1 cellular context compared by ENCODE assay signal in the genomic region with DNA sequence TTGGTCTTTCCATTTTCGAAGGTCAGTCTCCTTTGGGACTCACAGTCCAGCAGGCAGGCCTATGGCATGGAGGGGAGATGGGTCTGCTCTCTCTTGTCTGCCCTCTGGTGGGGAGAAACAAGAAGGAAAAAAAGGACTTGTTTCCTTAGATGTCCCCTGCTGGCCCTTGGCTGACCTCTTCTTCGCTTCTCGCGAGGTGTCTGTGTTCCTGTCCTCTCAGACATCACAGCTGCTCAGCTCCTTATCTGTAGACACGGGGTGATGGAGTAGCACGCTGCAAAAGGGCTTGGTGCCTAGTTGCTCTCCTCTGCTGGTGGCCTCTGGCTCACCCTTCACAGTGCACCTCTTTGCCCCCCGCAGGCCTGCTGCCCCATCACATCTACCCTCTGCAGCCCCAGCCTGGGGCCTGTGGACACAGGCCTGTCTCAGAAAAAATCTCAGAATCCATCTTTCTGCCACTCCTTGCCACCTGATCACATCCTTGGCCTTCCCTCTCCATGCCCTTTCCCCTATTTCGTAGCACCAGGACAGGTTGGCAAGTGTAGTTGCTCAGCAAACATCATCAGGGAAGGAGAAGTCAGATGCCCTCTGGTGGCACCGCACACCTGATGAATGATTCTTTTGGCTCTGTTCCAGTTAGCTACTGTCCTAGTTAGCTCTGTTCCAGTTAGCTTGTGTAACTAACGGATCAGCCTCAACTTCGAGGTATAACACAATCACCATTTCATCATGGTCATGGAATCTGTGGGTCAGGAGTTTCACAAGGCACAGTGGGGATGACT.
TF ChIP-seq lines count a peak whose summit lies in the region.

No MANE protein-coding gene starts in this region.

TF ChIP-seq in K562, 482 proteins besides CTCF, POLR2A, EP300 and RAD21 (continued from another document and continues in another):
- TF ChIP-seq, protein P1, sequence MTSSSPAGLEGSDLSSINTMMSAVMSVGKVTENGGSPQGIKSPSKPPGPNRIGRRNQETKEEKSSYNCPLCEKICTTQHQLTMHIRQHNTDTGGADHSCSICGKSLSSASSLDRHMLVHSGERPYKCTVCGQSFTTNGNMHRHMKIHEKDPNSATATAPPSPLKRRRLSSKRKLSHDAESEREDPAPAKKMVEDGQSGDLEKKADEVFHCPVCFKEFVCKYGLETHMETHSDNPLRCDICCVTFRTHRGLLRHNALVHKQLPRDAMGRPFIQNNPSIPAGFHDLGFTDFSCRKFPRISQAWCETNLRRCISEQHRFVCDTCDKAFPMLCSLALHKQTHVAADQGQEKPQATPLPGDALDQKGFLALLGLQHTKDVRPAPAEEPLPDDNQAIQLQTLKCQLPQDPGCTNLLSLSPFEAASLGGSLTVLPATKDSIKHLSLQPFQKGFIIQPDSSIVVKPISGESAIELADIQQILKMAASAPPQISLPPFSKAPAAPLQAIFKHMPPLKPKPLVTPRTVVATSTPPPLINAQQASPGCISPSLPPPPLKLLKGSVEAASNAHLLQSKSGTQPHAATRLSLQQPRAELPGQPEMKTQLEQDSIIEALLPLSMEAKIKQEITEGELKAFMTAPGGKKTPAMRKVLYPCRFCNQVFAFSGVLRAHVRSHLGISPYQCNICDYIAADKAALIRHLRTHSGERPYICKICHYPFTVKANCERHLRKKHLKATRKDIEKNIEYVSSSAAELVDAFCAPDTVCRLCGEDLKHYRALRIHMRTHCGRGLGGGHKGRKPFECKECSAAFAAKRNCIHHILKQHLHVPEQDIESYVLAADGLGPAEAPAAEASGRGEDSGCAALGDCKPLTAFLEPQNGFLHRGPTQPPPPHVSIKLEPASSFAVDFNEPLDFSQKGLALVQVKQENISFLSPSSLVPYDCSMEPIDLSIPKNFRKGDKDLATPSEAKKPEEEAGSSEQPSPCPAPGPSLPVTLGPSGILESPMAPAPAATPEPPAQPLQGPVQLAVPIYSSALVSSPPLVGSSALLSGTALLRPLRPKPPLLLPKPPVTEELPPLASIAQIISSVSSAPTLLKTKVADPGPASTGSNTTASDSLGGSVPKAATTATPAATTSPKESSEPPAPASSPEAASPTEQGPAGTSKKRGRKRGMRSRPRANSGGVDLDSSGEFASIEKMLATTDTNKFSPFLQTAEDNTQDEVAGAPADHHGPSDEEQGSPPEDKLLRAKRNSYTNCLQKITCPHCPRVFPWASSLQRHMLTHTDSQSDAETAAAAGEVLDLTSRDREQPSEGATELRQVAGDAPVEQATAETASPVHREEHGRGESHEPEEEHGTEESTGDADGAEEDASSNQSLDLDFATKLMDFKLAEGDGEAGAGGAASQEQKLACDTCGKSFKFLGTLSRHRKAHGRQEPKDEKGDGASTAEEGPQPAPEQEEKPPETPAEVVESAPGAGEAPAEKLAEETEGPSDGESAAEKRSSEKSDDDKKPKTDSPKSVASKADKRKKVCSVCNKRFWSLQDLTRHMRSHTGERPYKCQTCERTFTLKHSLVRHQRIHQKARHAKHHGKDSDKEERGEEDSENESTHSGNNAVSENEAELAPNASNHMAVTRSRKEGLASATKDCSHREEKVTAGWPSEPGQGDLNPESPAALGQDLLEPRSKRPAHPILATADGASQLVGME (CRISPR knock-in tag; IDR thresholded peaks at IDR 0.05): 0 out of 2 replicates have a peak, but pooled peaks have one; percentile 49
- TF ChIP-seq ETV1 (tag; conservative IDR thresholded peaks at IDR 0.05; ENCODE audit: low read depth): no peak
- TF ChIP-seq, protein P2, sequence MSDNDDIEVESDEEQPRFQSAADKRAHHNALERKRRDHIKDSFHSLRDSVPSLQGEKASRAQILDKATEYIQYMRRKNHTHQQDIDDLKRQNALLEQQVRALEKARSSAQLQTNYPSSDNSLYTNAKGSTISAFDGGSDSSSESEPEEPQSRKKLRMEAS (CRISPR knock-in tag; IDR thresholded peaks at IDR 0.05): peak; percentile 69
- peak; percentile 42; the same call in 1 of the 2 replicates for TF ChIP-seq ZNF384 (IDR thresholded peaks at IDR 0.05; ENCODE audit: low read depth, low read length)
- TF ChIP-seq FOXK2 (conservative IDR thresholded peaks at IDR 0.05 in 1 of 2, IDR thresholded peaks at IDR 0.05 in 1 of 2; ENCODE audit: low read depth in 2 of 2): peak; percentile 82 to 83
- TF ChIP-seq NR2C2 (CRISPR knock-in tag; IDR thresholded peaks at IDR 0.05): peak; percentile 58; the same call in 1 of the 2 replicates
- peak; percentile 92 for TF ChIP-seq NR2C2 (tag; IDR thresholded peaks at IDR 0.05)
- no peak for TF ChIP-seq GATA2 (CRISPR knock-in tag; IDR thresholded peaks at IDR 0.05)
- TF ChIP-seq, protein P3, sequence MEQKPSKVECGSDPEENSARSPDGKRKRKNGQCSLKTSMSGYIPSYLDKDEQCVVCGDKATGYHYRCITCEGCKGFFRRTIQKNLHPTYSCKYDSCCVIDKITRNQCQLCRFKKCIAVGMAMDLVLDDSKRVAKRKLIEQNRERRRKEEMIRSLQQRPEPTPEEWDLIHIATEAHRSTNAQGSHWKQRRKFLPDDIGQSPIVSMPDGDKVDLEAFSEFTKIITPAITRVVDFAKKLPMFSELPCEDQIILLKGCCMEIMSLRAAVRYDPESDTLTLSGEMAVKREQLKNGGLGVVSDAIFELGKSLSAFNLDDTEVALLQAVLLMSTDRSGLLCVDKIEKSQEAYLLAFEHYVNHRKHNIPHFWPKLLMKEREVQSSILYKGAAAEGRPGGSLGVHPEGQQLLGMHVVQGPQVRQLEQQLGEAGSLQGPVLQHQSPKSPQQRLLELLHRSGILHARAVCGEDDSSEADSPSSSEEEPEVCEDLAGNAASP (IDR thresholded peaks at IDR 0.05): peak; percentile 56; the same call in 1 of the 2 replicates
- peak; percentile 54 to 61 for TF ChIP-seq NRF1 (conservative IDR thresholded peaks at IDR 0.05 in 1 of 2, IDR thresholded peaks at IDR 0.05 in 1 of 2)
- TF ChIP-seq, protein P4, sequence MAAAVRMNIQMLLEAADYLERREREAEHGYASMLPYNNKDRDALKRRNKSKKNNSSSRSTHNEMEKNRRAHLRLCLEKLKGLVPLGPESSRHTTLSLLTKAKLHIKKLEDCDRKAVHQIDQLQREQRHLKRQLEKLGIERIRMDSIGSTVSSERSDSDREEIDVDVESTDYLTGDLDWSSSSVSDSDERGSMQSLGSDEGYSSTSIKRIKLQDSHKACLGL (CRISPR knock-in tag; IDR thresholded peaks at IDR 0.05; ENCODE audit: borderline replicate concordance, poor library complexity, severe bottlenecking): no peak
- peak in 1 of 3 experiments; percentile 60 for TF ChIP-seq YY1 (IDR thresholded peaks at IDR 0.05; ENCODE audit: borderline replicate concordance in 1 of 3, control insufficient read depth in 1 of 3, extremely low read depth in 1 of 3, insufficient read depth in 3 of 3, insufficient read length in 1 of 3, insufficient replicate concordance in 2 of 3, low read depth in 1 of 3, low read length in 2 of 3)
- TF ChIP-seq, protein P5, sequence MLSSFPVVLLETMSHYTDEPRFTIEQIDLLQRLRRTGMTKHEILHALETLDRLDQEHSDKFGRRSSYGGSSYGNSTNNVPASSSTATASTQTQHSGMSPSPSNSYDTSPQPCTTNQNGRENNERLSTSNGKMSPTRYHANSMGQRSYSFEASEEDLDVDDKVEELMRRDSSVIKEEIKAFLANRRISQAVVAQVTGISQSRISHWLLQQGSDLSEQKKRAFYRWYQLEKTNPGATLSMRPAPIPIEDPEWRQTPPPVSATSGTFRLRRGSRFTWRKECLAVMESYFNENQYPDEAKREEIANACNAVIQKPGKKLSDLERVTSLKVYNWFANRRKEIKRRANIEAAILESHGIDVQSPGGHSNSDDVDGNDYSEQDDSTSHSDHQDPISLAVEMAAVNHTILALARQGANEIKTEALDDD (IDR thresholded peaks at IDR 0.05): peak; percentile 60
- peak; percentile 48; the same call in 1 of the 2 replicates for TF ChIP-seq TAL1 (IDR thresholded peaks at IDR 0.05)
- TF ChIP-seq, protein P6, sequence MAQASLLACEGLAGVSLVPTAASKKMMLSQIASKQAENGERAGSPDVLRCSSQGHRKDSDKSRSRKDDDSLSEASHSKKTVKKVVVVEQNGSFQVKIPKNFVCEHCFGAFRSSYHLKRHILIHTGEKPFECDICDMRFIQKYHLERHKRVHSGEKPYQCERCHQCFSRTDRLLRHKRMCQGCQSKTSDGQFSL (CRISPR knock-in tag; IDR thresholded peaks at IDR 0.05): 0 out of 2 replicates have a peak, but pooled peaks have one; percentile 54
- TF ChIP-seq, protein P6 (tag; IDR thresholded peaks at IDR 0.05): no peak
- TF ChIP-seq, protein P7, sequence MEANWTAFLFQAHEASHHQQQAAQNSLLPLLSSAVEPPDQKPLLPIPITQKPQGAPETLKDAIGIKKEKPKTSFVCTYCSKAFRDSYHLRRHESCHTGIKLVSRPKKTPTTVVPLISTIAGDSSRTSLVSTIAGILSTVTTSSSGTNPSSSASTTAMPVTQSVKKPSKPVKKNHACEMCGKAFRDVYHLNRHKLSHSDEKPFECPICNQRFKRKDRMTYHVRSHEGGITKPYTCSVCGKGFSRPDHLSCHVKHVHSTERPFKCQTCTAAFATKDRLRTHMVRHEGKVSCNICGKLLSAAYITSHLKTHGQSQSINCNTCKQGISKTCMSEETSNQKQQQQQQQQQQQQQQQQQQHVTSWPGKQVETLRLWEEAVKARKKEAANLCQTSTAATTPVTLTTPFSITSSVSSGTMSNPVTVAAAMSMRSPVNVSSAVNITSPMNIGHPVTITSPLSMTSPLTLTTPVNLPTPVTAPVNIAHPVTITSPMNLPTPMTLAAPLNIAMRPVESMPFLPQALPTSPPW (CRISPR knock-in tag; IDR thresholded peaks at IDR 0.05): peak; percentile 31; the same call in 1 of the 2 replicates
- TF ChIP-seq CBFB (CRISPR knock-in tag; IDR thresholded peaks at IDR 0.05): no peak
- peak; percentile 71 for TF ChIP-seq GABPB1 (CRISPR knock-in tag; IDR thresholded peaks at IDR 0.05)
- peak in 1 of 2 experiments; percentile 55; a peak in 2 of 4 replicates for TF ChIP-seq TBL1XR1 (IDR thresholded peaks at IDR 0.05; ENCODE audit: low read length in 2 of 2)
- TF ChIP-seq SMARCE1 (IDR thresholded peaks at IDR 0.05): 0 out of 2 replicates have a peak, but pooled peaks have one; percentile 20
- TF ChIP-seq L3MBTL2 (IDR thresholded peaks at IDR 0.05): peak; percentile 91
- TF ChIP-seq POLR2AphosphoS5 (IDR thresholded peaks at IDR 0.05; ENCODE audit: control insufficient read depth, insufficient read depth, low read depth, low read length): 0 out of 2 replicates have a peak, but pooled peaks have one; percentile 34
- no peak for TF ChIP-seq POLR2AphosphoS2 (IDR thresholded peaks at IDR 0.05; ENCODE audit: low read length)
- TF ChIP-seq, protein P8, sequence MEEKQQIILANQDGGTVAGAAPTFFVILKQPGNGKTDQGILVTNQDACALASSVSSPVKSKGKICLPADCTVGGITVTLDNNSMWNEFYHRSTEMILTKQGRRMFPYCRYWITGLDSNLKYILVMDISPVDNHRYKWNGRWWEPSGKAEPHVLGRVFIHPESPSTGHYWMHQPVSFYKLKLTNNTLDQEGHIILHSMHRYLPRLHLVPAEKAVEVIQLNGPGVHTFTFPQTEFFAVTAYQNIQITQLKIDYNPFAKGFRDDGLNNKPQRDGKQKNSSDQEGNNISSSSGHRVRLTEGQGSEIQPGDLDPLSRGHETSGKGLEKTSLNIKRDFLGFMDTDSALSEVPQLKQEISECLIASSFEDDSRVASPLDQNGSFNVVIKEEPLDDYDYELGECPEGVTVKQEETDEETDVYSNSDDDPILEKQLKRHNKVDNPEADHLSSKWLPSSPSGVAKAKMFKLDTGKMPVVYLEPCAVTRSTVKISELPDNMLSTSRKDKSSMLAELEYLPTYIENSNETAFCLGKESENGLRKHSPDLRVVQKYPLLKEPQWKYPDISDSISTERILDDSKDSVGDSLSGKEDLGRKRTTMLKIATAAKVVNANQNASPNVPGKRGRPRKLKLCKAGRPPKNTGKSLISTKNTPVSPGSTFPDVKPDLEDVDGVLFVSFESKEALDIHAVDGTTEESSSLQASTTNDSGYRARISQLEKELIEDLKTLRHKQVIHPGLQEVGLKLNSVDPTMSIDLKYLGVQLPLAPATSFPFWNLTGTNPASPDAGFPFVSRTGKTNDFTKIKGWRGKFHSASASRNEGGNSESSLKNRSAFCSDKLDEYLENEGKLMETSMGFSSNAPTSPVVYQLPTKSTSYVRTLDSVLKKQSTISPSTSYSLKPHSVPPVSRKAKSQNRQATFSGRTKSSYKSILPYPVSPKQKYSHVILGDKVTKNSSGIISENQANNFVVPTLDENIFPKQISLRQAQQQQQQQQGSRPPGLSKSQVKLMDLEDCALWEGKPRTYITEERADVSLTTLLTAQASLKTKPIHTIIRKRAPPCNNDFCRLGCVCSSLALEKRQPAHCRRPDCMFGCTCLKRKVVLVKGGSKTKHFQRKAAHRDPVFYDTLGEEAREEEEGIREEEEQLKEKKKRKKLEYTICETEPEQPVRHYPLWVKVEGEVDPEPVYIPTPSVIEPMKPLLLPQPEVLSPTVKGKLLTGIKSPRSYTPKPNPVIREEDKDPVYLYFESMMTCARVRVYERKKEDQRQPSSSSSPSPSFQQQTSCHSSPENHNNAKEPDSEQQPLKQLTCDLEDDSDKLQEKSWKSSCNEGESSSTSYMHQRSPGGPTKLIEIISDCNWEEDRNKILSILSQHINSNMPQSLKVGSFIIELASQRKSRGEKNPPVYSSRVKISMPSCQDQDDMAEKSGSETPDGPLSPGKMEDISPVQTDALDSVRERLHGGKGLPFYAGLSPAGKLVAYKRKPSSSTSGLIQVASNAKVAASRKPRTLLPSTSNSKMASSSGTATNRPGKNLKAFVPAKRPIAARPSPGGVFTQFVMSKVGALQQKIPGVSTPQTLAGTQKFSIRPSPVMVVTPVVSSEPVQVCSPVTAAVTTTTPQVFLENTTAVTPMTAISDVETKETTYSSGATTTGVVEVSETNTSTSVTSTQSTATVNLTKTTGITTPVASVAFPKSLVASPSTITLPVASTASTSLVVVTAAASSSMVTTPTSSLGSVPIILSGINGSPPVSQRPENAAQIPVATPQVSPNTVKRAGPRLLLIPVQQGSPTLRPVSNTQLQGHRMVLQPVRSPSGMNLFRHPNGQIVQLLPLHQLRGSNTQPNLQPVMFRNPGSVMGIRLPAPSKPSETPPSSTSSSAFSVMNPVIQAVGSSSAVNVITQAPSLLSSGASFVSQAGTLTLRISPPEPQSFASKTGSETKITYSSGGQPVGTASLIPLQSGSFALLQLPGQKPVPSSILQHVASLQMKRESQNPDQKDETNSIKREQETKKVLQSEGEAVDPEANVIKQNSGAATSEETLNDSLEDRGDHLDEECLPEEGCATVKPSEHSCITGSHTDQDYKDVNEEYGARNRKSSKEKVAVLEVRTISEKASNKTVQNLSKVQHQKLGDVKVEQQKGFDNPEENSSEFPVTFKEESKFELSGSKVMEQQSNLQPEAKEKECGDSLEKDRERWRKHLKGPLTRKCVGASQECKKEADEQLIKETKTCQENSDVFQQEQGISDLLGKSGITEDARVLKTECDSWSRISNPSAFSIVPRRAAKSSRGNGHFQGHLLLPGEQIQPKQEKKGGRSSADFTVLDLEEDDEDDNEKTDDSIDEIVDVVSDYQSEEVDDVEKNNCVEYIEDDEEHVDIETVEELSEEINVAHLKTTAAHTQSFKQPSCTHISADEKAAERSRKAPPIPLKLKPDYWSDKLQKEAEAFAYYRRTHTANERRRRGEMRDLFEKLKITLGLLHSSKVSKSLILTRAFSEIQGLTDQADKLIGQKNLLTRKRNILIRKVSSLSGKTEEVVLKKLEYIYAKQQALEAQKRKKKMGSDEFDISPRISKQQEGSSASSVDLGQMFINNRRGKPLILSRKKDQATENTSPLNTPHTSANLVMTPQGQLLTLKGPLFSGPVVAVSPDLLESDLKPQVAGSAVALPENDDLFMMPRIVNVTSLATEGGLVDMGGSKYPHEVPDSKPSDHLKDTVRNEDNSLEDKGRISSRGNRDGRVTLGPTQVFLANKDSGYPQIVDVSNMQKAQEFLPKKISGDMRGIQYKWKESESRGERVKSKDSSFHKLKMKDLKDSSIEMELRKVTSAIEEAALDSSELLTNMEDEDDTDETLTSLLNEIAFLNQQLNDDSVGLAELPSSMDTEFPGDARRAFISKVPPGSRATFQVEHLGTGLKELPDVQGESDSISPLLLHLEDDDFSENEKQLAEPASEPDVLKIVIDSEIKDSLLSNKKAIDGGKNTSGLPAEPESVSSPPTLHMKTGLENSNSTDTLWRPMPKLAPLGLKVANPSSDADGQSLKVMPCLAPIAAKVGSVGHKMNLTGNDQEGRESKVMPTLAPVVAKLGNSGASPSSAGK (IDR thresholded peaks at IDR 0.05): peak; percentile 68
